ENCODE assay signal across 15 cellular contexts in genomic region chr20:10762216-10762615, GRCh38.
DNase-seq lines count a peak whose midpoint lies in the region; ATAC-seq and TF ChIP-seq lines count a peak whose summit lies in the region.
"Had no signal": no experiment of that assay in that cellular context is flagged by ENCODE, and none has a peak within 500 bp of the region (broad histone marks: within the 10 kb centered on the region; RNA-seq: fewer than 3 reads in every experiment).

No MANE protein-coding gene starts in this region.

- no peak overlapping the region for H3K4me3 Mint-ChIP-seq in nephron progenitor cell
- H3K4me3 Mint-ChIP-seq: IgD-negative memory B cell had no signal

- H3K79me2 ChIP-seq in trophoblast cell (ENCODE audit: control insufficient read depth, insufficient read depth, low read length, poor library complexity), result no peaks in the 10 kb centered on the region

- H3K4ac ChIP-seq in trophoblast cell (ENCODE audit: low read depth, low read length), result no peak overlapping the region

- peaks cover 25% of the 10 kb centered on the region for H3K4me1 Mint-ChIP-seq in nephron progenitor cell
- H3K4me1 Mint-ChIP-seq: IgD-negative memory B cell had no signal

- H3K9me3 ChIP-seq in RWPE2 (ENCODE audit: severe bottlenecking), result peaks cover 6% of the 10 kb centered on the region
- H3K9me3 ChIP-seq in trophoblast cell (ENCODE audit: insufficient read depth, low read depth, low read length), result no peaks in the 10 kb centered on the region
- H3K9me3 ChIP-seq: BLaER1 treated with 17β-estradiol and CSF1 and Interleukin-3, amounts not matched to agents 10 nM and 100 nM; SK-N-SH had no signal

- H3K79me1 ChIP-seq in trophoblast cell (ENCODE audit: low read length), result no peaks in the 10 kb centered on the region

- no peak overlapping the region for H3K14ac ChIP-seq in trophoblast cell (ENCODE audit: low read length)

- no peak overlapping the region for H2BK120ac ChIP-seq in trophoblast cell (ENCODE audit: insufficient read depth, low read length, poor library complexity)

- no CpG with 5 or more reads among the region's 2 CpGs for WGBS in trophoblast cell (ENCODE audit: extremely low coverage, insufficient coverage, insufficient read length)

- no peak overlapping the region for H4K12ac ChIP-seq in trophoblast cell (ENCODE audit: low read depth, low read length)

- H3K36me3 ChIP-seq in RWPE2 (ENCODE audit: low read depth), result no peaks in the 10 kb centered on the region
- H3K36me3 ChIP-seq in trophoblast cell (ENCODE audit: control insufficient read depth in 1 of 2, insufficient read depth in 2 of 2, low read length in 2 of 2), result no peaks in the 10 kb centered on the region
- H3K36me3 ChIP-seq: BLaER1 treated with 17β-estradiol and CSF1 and Interleukin-3, amounts not matched to agents 10 nM and 100 nM had no signal

- no peak overlapping the region for H3K18ac ChIP-seq in trophoblast cell (ENCODE audit: low read length)

- H3K4me3 ChIP-seq in RWPE2 (ENCODE audit: severe bottlenecking) (no peak overlapping the region), coronary artery (peak overlapping the region; percentile 28), trophoblast cell (ENCODE audit: low read depth, low read length) (no peak overlapping the region)
- H3K4me3 ChIP-seq: BLaER1 treated with 17β-estradiol and CSF1 and Interleukin-3, amounts not matched to agents 10 nM and 100 nM had no signal

- no peak overlapping the region for H3K4me2 ChIP-seq in trophoblast cell (ENCODE audit: low read length)
- H3K4me2 ChIP-seq: BLaER1 treated with 17β-estradiol and CSF1 and Interleukin-3, amounts not matched to agents 10 nM and 100 nM; SK-N-SH had no signal

- peak overlapping the region; percentile 65 for H3K27ac Mint-ChIP-seq in nephron progenitor cell
- H3K27ac Mint-ChIP-seq: IgD-negative memory B cell had no signal

- no peak for ATAC-seq in RWPE2 (ENCODE audit: low read depth)

- no peak overlapping the region for H4K8ac ChIP-seq in trophoblast cell (ENCODE audit: low read depth, low read length)

- H4K91ac ChIP-seq in trophoblast cell (ENCODE audit: low read depth, low read length), result no peak overlapping the region

- H3K27me3 ChIP-seq in RWPE2 (ENCODE audit: insufficient read depth, poor library complexity, severe bottlenecking) (no peaks in the 10 kb centered on the region), trophoblast cell (ENCODE audit: insufficient read depth, low read length) (no peaks in the 10 kb centered on the region)
- H3K27me3 ChIP-seq: BLaER1 treated with 17β-estradiol and CSF1 and Interleukin-3, amounts not matched to agents 10 nM and 100 nM had no signal

- H3K36me3 Mint-ChIP-seq in nephron progenitor cell (ENCODE audit: low read depth), result peaks cover 9% of the 10 kb centered on the region
- H3K36me3 Mint-ChIP-seq: IgD-negative memory B cell had no signal

- no peak overlapping the region for H2BK5ac ChIP-seq in trophoblast cell (ENCODE audit: low read depth, low read length, poor library complexity)

- peaks cover 12% of the 10 kb centered on the region for H3K9me3 Mint-ChIP-seq in nephron progenitor cell

- H2AFZ ChIP-seq in trophoblast cell (ENCODE audit: insufficient read depth, low read length, poor library complexity), result no peak overlapping the region

- no peak overlapping the region for H2BK12ac ChIP-seq in trophoblast cell (ENCODE audit: low read length)

- H3K27ac ChIP-seq in RWPE2 (ENCODE audit: poor library complexity, severe bottlenecking) (peak overlapping the region; percentile 93), coronary artery (peak overlapping the region; percentile 75 to 84), trophoblast cell (ENCODE audit: low read depth, low read length) (no peak overlapping the region)
- H3K27ac ChIP-seq: BLaER1 treated with 17β-estradiol and CSF1 and Interleukin-3, amounts not matched to agents 10 nM and 100 nM had no signal

- H3K27me3 Mint-ChIP-seq in nephron progenitor cell (ENCODE audit: low read depth, poor library complexity), result peaks cover 9% of the 10 kb centered on the region
- H3K27me3 Mint-ChIP-seq: IgD-negative memory B cell had no signal

- H3K4me1 ChIP-seq in RWPE2 (ENCODE audit: insufficient read depth, poor library complexity, severe bottlenecking) (peaks cover 31% of the 10 kb centered on the region), trophoblast cell (ENCODE audit: control insufficient read depth in 1 of 2, insufficient read depth in 2 of 2, low read length in 2 of 2) (no peaks in the 10 kb centered on the region)
- H3K4me1 ChIP-seq: BLaER1 treated with 17β-estradiol and CSF1 and Interleukin-3, amounts not matched to agents 10 nM and 100 nM had no signal

- DNase-seq in RWPE2 (ENCODE audit: low spot score), result no peak
- no peak for DNase-seq in coronary artery (ENCODE audit: low spot score)
- DNase-seq in nephron progenitor cell, result no peak
- no peak for DNase-seq in NAMALWA (ENCODE audit: low spot score)
- no peak for DNase-seq in UCSD-AML1 (lab: John Stamatoyannopoulos, UW; ENCODE audit: unreplicated experiment)
- no peak for DNase-seq in trophoblast cell
- no peak for DNase-seq in NCI-H345 (lab: John Stamatoyannopoulos, UW)
- DNase-seq: DMS 273 treated with DMSO at 0.1 percent for 48 hours; NCI-H1417 treated with DMSO at 0.1 percent for 48 hours; NCI-H524 treated with DMSO at 0.1 percent for 48 hours; NK-92 treated with Interleukin-12 subunit alpha and Interleukin-12 subunit beta, amount 100 ng/mL, for 24 hours; OCI-M1; SK-N-SH had no signal

- no peak overlapping the region for H3K9ac ChIP-seq in trophoblast cell (ENCODE audit: low read length)
- H3K9ac ChIP-seq: BLaER1 treated with 17β-estradiol and CSF1 and Interleukin-3, amounts not matched to agents 10 nM and 100 nM; SK-N-SH had no signal

- no peak overlapping the region for H2AK5ac ChIP-seq in trophoblast cell (ENCODE audit: low read length)

- H3K23ac ChIP-seq in trophoblast cell (ENCODE audit: low read length), result no peak overlapping the region

- no peak for TF ChIP-seq CTCF in RWPE2 (IDR thresholded peaks at IDR 0.05; ENCODE audit: poor library complexity, severe bottlenecking)
- TF ChIP-seq CTCF in coronary artery (IDR thresholded peaks at IDR 0.05), result no peak
- TF ChIP-seq CTCF in nephron progenitor cell (IDR thresholded peaks at IDR 0.05), result no peak
